ENCODE assay signal across 1 cellular context in genomic region chr16:57472665-57473060, GRCh38.
A peak's percentile ranks its signal among the peaks of the same experiment; 100 is the strongest.
TF ChIP-seq lines count a peak whose summit lies in the region.

No MANE protein-coding gene starts in this region.

TF ChIP-seq in GM12878, 131 proteins besides CTCF, POLR2A, EP300 and RAD21:
- TF ChIP-seq BCLAF1 (IDR thresholded peaks at IDR 0.05) (no peak), SMAD5 (IDR thresholded peaks at IDR 0.05; ENCODE audit: low read depth) (no peak), MTA3 (IDR thresholded peaks at IDR 0.05; ENCODE audit: borderline replicate concordance, low read length) (0 out of 2 replicates have a peak, but pooled peaks have one; percentile 9), CEBPB (IDR thresholded peaks at IDR 0.05; ENCODE audit: borderline replicate concordance in 1 of 2, low read depth in 2 of 2, low read length in 2 of 2) (no peak)
